ENCODE assay signal across 27 cellular contexts in genomic region chr18:5721924-5722323, GRCh38.
"Had no signal": no experiment of that assay in that cellular context is flagged by ENCODE, and none has a peak within 500 bp of the region (broad histone marks: within the 10 kb centered on the region; RNA-seq: fewer than 3 reads in every experiment).

No MANE protein-coding gene starts in this region.

- H3K27ac ChIP-seq: ascending aorta, breast epithelium, cardiac muscle cell, colonic mucosa had no signal

- H3K4me1 Mint-ChIP-seq: activated CD4-positive, alpha-beta T cell treated with anti-CD3 and anti-CD28 coated beads for 36 hours; activated CD4-positive, alpha-beta T cell treated with anti-CD3 and anti-CD28 coated beads, Interleukin-2, amount 10 ng/mL, durations not matched to agents 24 days and 14 days; activated CD8-positive, alpha-beta memory T cell treated with anti-CD3 and anti-CD28 coated beads, Interleukin-2, amount 10 ng/mL, durations not matched to agents 7 days and 5 days; activated naive CD4-positive, alpha-beta T cell treated with anti-CD3 and anti-CD28 coated beads, Interleukin-2, amount 10 ng/mL, durations not matched to agents 7 days and 5 days; activated naive CD8-positive, alpha-beta T cell treated with anti-CD3 and anti-CD28 coated beads, Interleukin-2, amount 10 ng/mL, durations not matched to agents 7 days and 5 days had no signal

- DNase-seq: activated CD4-positive, alpha-beta memory T cell treated with anti-CD3 and anti-CD28 coated beads for 36 hours; activated CD4-positive, alpha-beta T cell treated with anti-CD3 and anti-CD28 coated beads for 36 hours; activated CD4-positive, alpha-beta T cell treated with anti-CD3 and anti-CD28 coated beads, Interleukin-2, amount 10 ng/mL, durations not matched to agents 24 days and 14 days; activated CD4-positive, CD25-positive, alpha-beta regulatory T cell; activated CD4-positive, CD25-positive, alpha-beta regulatory T cell treated with anti-CD3 and anti-CD28 coated beads, Interleukin-2, amount 50 U/mL, for 72 hours; activated CD8-positive, alpha-beta memory T cell treated with anti-CD3 and anti-CD28 coated beads, Interleukin-2, amount 10 ng/mL, durations not matched to agents 7 days and 5 days; activated CD8-positive, alpha-beta memory T cell treated with anti-CD3 and anti-CD28 coated beads, Interleukin-2, amount 50 U/mL, for 4 hours; activated CD8-positive, alpha-beta T cell treated with anti-CD3 and anti-CD28 coated beads, Interleukin-2, amount 10 ng/mL, durations not matched to agents 7 days and 5 days; activated gamma-delta T cell; activated naive CD4-positive, alpha-beta T cell; activated naive CD4-positive, alpha-beta T cell treated with anti-CD3 and anti-CD28 coated beads, Interleukin-2, amount 10 ng/mL, durations not matched to agents 7 days and 5 days; activated naive CD8-positive, alpha-beta T cell treated with anti-CD3 and anti-CD28 coated beads, Interleukin-2, amount 10 ng/mL, durations not matched to agents 7 days and 5 days; activated T-cell treated with anti-CD3 and anti-CD28 coated beads, Interleukin-2, amount 50 U/mL, for 1 hour; activated T-cell treated with anti-CD3 and anti-CD28 coated beads, Interleukin-2, amount 50 U/mL, for 48 hours; central memory CD4-positive, alpha-beta T cell; cerebellar nuclear complex; colonic mucosa; effector memory CD4-positive, alpha-beta T cell; endodermal cell; foreskin fibroblast; T-helper 2 cell had no signal

- H3K9me3 Mint-ChIP-seq: activated CD4-positive, alpha-beta memory T cell treated with anti-CD3 and anti-CD28 coated beads for 36 hours; activated CD4-positive, alpha-beta T cell treated with anti-CD3 and anti-CD28 coated beads, Interleukin-2, amount 10 ng/mL, durations not matched to agents 24 days and 14 days; activated naive CD4-positive, alpha-beta T cell treated with anti-CD3 and anti-CD28 coated beads, Interleukin-2, amount 10 ng/mL, durations not matched to agents 7 days and 5 days; activated naive CD4-positive, alpha-beta T cell treated with anti-CD3 and anti-CD28 coated beads, Interleukin-2, amount 50 U/mL, for 72 hours; activated naive CD8-positive, alpha-beta T cell treated with anti-CD3 and anti-CD28 coated beads, Interleukin-2, amount 10 ng/mL, durations not matched to agents 7 days and 5 days; brain; endodermal cell had no signal

- H3K4me3 Mint-ChIP-seq: activated CD4-positive, alpha-beta memory T cell treated with anti-CD3 and anti-CD28 coated beads for 36 hours; activated CD4-positive, alpha-beta T cell treated with anti-CD3 and anti-CD28 coated beads for 36 hours; activated CD4-positive, alpha-beta T cell treated with anti-CD3 and anti-CD28 coated beads, Interleukin-2, amount 10 ng/mL, durations not matched to agents 24 days and 14 days; activated CD8-positive, alpha-beta memory T cell treated with anti-CD3 and anti-CD28 coated beads, Interleukin-2, amount 10 ng/mL, durations not matched to agents 7 days and 5 days; activated CD8-positive, alpha-beta T cell treated with anti-CD3 and anti-CD28 coated beads, Interleukin-2, amount 10 ng/mL, durations not matched to agents 7 days and 5 days; activated naive CD4-positive, alpha-beta T cell treated with anti-CD3 and anti-CD28 coated beads, Interleukin-2, amount 10 ng/mL, durations not matched to agents 7 days and 5 days; activated naive CD8-positive, alpha-beta T cell treated with anti-CD3 and anti-CD28 coated beads, Interleukin-2, amount 10 ng/mL, durations not matched to agents 7 days and 5 days; brain; endodermal cell had no signal

- H3K27ac Mint-ChIP-seq: activated CD4-positive, alpha-beta memory T cell treated with anti-CD3 and anti-CD28 coated beads for 36 hours; activated CD4-positive, alpha-beta T cell treated with anti-CD3 and anti-CD28 coated beads for 36 hours; activated CD4-positive, alpha-beta T cell treated with anti-CD3 and anti-CD28 coated beads, Interleukin-2, amount 10 ng/mL, durations not matched to agents 24 days and 14 days; activated CD8-positive, alpha-beta memory T cell treated with anti-CD3 and anti-CD28 coated beads, Interleukin-2, amount 10 ng/mL, durations not matched to agents 7 days and 5 days; activated CD8-positive, alpha-beta T cell treated with anti-CD3 and anti-CD28 coated beads, Interleukin-2, amount 10 ng/mL, durations not matched to agents 7 days and 5 days; activated naive CD4-positive, alpha-beta T cell treated with anti-CD3 and anti-CD28 coated beads, Interleukin-2, amount 10 ng/mL, durations not matched to agents 7 days and 5 days; activated naive CD4-positive, alpha-beta T cell treated with anti-CD3 and anti-CD28 coated beads, Interleukin-2, amount 50 U/mL, for 72 hours; activated naive CD8-positive, alpha-beta T cell treated with anti-CD3 and anti-CD28 coated beads, Interleukin-2, amount 10 ng/mL, durations not matched to agents 7 days and 5 days; brain; endodermal cell had no signal

- H3K36me3 Mint-ChIP-seq: activated CD4-positive, alpha-beta memory T cell treated with anti-CD3 and anti-CD28 coated beads for 36 hours; activated CD8-positive, alpha-beta memory T cell treated with anti-CD3 and anti-CD28 coated beads, Interleukin-2, amount 10 ng/mL, durations not matched to agents 7 days and 5 days; activated naive CD4-positive, alpha-beta T cell treated with anti-CD3 and anti-CD28 coated beads, Interleukin-2, amount 10 ng/mL, durations not matched to agents 7 days and 5 days; activated naive CD4-positive, alpha-beta T cell treated with anti-CD3 and anti-CD28 coated beads, Interleukin-2, amount 50 U/mL, for 72 hours; activated naive CD8-positive, alpha-beta T cell treated with anti-CD3 and anti-CD28 coated beads, Interleukin-2, amount 10 ng/mL, durations not matched to agents 7 days and 5 days; brain had no signal

- H3K27me3 ChIP-seq: ascending aorta, cardiac muscle cell, colonic mucosa had no signal

- ATAC-seq: activated CD4-positive, alpha-beta T cell treated with anti-CD3 and anti-CD28 coated beads for 36 hours; activated CD8-positive, alpha-beta memory T cell treated with anti-CD3 and anti-CD28 coated beads, Interleukin-2, amount 10 ng/mL, durations not matched to agents 7 days and 5 days; activated CD8-positive, alpha-beta T cell treated with anti-CD3 and anti-CD28 coated beads, Interleukin-2, amount 10 ng/mL, durations not matched to agents 7 days and 5 days; activated naive CD4-positive, alpha-beta T cell treated with anti-CD3 and anti-CD28 coated beads, Interleukin-2, amount 50 U/mL, for 72 hours; esophagus mucosa had no signal

- H3K4me3 ChIP-seq: ascending aorta, breast epithelium, cardiac muscle cell, colonic mucosa had no signal
